14 cellular contexts compared by ENCODE assay signal in genomic region chr6:160428069-160428430, GRCh38.
DNase-seq lines count a peak whose midpoint lies in the region; ATAC-seq, FAIRE-seq and TF ChIP-seq lines count a peak whose summit lies in the region.
"Had no signal": no experiment of that assay in that cellular context is flagged by ENCODE, and none has a peak within 500 bp of the region (broad histone marks: within the 10 kb centered on the region; RNA-seq: fewer than 3 reads in every experiment).

No MANE protein-coding gene starts in this region.

- FAIRE-seq in urothelium cell line (lab: Jason Lieb, UNC) (no peak), RCC 7860 (lab: Jason Lieb, UNC) (no peak)

- H3K27ac ChIP-seq in right atrium auricular region (no peak overlapping the region), esophagus squamous epithelium (peak overlapping the region in 3 of 4 donors; percentile 50 to 81 (median 74))
- H3K27ac ChIP-seq: brain microvascular endothelial cell had no signal

- H3K4me3 ChIP-seq in right atrium auricular region: no peak overlapping the region
- H3K4me3 ChIP-seq in esophagus squamous epithelium: no peak overlapping the region

- H3K36me3 ChIP-seq in right atrium auricular region: no peaks in the 10 kb centered on the region
- no peaks in the 10 kb centered on the region for H3K36me3 ChIP-seq in esophagus squamous epithelium
- H3K36me3 ChIP-seq: brain microvascular endothelial cell had no signal

- no peaks in the 10 kb centered on the region for H3K27me3 ChIP-seq in right atrium auricular region
- no peaks in the 10 kb centered on the region for H3K27me3 ChIP-seq in esophagus squamous epithelium
- H3K27me3 ChIP-seq: brain microvascular endothelial cell had no signal

- no peak for TF ChIP-seq POLR2A in esophagus squamous epithelium (IDR thresholded peaks at IDR 0.05)

- DNase-seq in Right ventricle myocardium inferior (ENCODE audit: missing footprints) (peak; percentile 82), right atrium auricular region (ENCODE audit: low spot score) (no peak), esophagus squamous epithelium (lab: John Stamatoyannopoulos, UW) (no peak), mucosa of gallbladder (ENCODE audit: low spot score) (peak; percentile 56), urothelium cell line (ENCODE audit: low spot score) (peak; percentile 42), RCC 7860 (ENCODE audit: low spot score) (no peak), SW 1271 (lab: John Stamatoyannopoulos, UW) (no peak), activated gamma-delta T cell (lab: John Stamatoyannopoulos, UW) (no peak)
- DNase-seq: activated CD4-positive, alpha-beta T cell treated with anti-CD3 and anti-CD28 coated beads, Interleukin-2, amount 50 U/mL, for 4 hours; brain microvascular endothelial cell; Kasumi-1; mesendoderm; NCI-H226; stimulated activated CD4-positive, alpha-beta T cell treated with anti-CD3 and anti-CD28 coated beads, Interleukin-1b, Interleukin-23, amount 100 ng/mL, for 48 hours had no signal

- WGBS in esophagus squamous epithelium, 2 donors: 51 to 57% methylated on average over 4 of the region's 4 CpGs

- H3K4me1 ChIP-seq in right atrium auricular region (peaks cover 0 to 33% of the 10 kb centered on the region in 2 donors), esophagus squamous epithelium (peaks cover 0 to 40% (median 14%) of the 10 kb centered on the region in 3 donors)

- intact Hi-C loops in Right ventricle myocardium inferior (cut with DNase I) (no loop called here), esophagus squamous epithelium (cut with DNase I) (no loop called here)

- H3K9me3 ChIP-seq in right atrium auricular region (no peaks in the 10 kb centered on the region), esophagus squamous epithelium (no peaks in the 10 kb centered on the region)

- TF ChIP-seq CTCF in right atrium auricular region (IDR thresholded peaks at IDR 0.05): no peak
- TF ChIP-seq CTCF in esophagus squamous epithelium (IDR thresholded peaks at IDR 0.05): no peak

- peak; percentile 76 for ATAC-seq in Right ventricle myocardium inferior

Comparison
In these comparisons a context has a peak if more than half of its experiments do, and no peak if none do; other contexts are left out.
1. DNase-seq: peak in Right ventricle myocardium inferior (single experiment), mucosa of gallbladder (single experiment) and urothelium cell line (single experiment); none in right atrium auricular region (single experiment), esophagus squamous epithelium (single experiment), RCC 7860 (single experiment), SW 1271 (0 of 2) and activated gamma-delta T cell (single experiment).
2. H3K27ac ChIP-seq: peak in esophagus squamous epithelium (3 of 4); none in right atrium auricular region (0 of 2).